ENCODE assay signal across 28 cellular contexts in genomic region chr16:11626657-11627291, GRCh38. TPM values are rescaled to one million over a fixed set of nuclear protein-coding genes. Genes with fewer than 3 reads are reported as not detected.
DNase-seq lines count a peak whose midpoint lies in the region; ATAC-seq, FAIRE-seq and TF ChIP-seq lines count a peak whose summit lies in the region.
"Had no signal": no experiment of that assay in that cellular context is flagged by ENCODE, and none has a peak within 500 bp of the region (broad histone marks: within the 10 kb centered on the region; RNA-seq: fewer than 3 reads in every experiment).

No MANE protein-coding gene starts in this region.

- WGBS in K562 (ENCODE audit: insufficient coverage, low coverage, missing lambda C conversion rate) = 85% methylated on average over 15 of the region's 16 CpGs
- 94% methylated on average over 14 of the region's 16 CpGs for WGBS in mesenchymal stem cell

- H3K27me3 ChIP-seq in HCT116 (ENCODE audit: insufficient read depth, low read length) (no peaks in the 10 kb centered on the region), K562 (ENCODE audit: control insufficient read depth in 2 of 2, insufficient read depth in 2 of 2, low read length in 2 of 2) (peaks cover 0 to 9% of the 10 kb centered on the region in 2 experiments; a peak in 2 of 5 replicates), mesenchymal stem cell (ENCODE audit: control insufficient read depth in 1 of 2, insufficient read depth in 1 of 2, low read length in 2 of 2) (no peaks in the 10 kb centered on the region), vagina (no peaks in the 10 kb centered on the region), GM23338 (ENCODE audit: insufficient read depth) (no peaks in the 10 kb centered on the region)
- H3K27me3 ChIP-seq: ascending aorta, heart left ventricle, pancreas had no signal

- H2BK15ac ChIP-seq in mesenchymal stem cell (ENCODE audit: low read depth, poor library complexity, severe bottlenecking) = no peak overlapping the region

- H3K36me3 ChIP-seq in HCT116 (ENCODE audit: control insufficient read depth in 1 of 2, insufficient read depth in 2 of 2, low read length in 2 of 2) (no peaks in the 10 kb centered on the region), K562 (ENCODE audit: control insufficient read depth, insufficient read depth, low read length) (no peaks in the 10 kb centered on the region), mesenchymal stem cell (ENCODE audit: control insufficient read depth in 1 of 2, insufficient read depth in 2 of 2, low read depth in 1 of 2, low read length in 2 of 2) (no peaks in the 10 kb centered on the region), vagina (no peaks in the 10 kb centered on the region), GM23338 (ENCODE audit: insufficient read depth) (no peaks in the 10 kb centered on the region)
- H3K36me3 ChIP-seq: ascending aorta, heart left ventricle, pancreas had no signal

- peaks cover 16 to 39% of the 10 kb centered on the region in 2 experiments for H3K4me1 ChIP-seq in HCT116 (ENCODE audit: control insufficient read depth in 1 of 2, insufficient read depth in 2 of 2, low read length in 2 of 2)
- H3K4me1 ChIP-seq in K562 (replicated peaks in 1 of 2; ENCODE audit: control insufficient read depth in 2 of 2, insufficient read depth in 2 of 2, low read length in 2 of 2) = peaks cover 15 to 26% of the 10 kb centered on the region in 2 experiments
- peaks cover 29% of the 10 kb centered on the region for H3K4me1 ChIP-seq in mesenchymal stem cell (ENCODE audit: control insufficient read depth, insufficient read depth, low read depth, low read length)
- H3K4me1 ChIP-seq in vagina = peaks cover 37% of the 10 kb centered on the region
- H3K4me1 ChIP-seq in GM23338 (ENCODE audit: insufficient read depth) = peaks cover 7% of the 10 kb centered on the region; the same call in 1 of the 2 replicates

- intact Hi-C loops in HCT116 (cut with micrococcal nuclease) = no loop called here
- intact Hi-C loops in K562 (cut with micrococcal nuclease) = no loop called here
- intact Hi-C loops in vagina (cut with DNase I) = no loop called here

- peak overlapping the region; percentile 34 for H3K27ac ChIP-seq in HCT116 (ENCODE audit: low read depth, low read length)
- no peak overlapping the region; the same call in 2 of the 3 replicates for H3K27ac ChIP-seq in K562 (ENCODE audit: extremely low read depth, low read depth, low read length)
- H3K27ac ChIP-seq in mesenchymal stem cell (ENCODE audit: low read length, poor library complexity, severe bottlenecking) = no peak overlapping the region
- peak overlapping the region; percentile 78 for H3K27ac ChIP-seq in vagina
- no peak overlapping the region for H3K27ac ChIP-seq in GM23338 (ENCODE audit: low read depth)
- H3K27ac ChIP-seq: ascending aorta, HL-60, pancreas had no signal

- H3F3A ChIP-seq in GM23338 (replicated peaks; ENCODE audit: low read depth) = no peaks in the 10 kb centered on the region

- H3K4me3 ChIP-seq in HCT116 (replicated peaks in 1 of 2; ENCODE audit: low read depth in 1 of 2, low read length in 2 of 2) (no peak overlapping the region), K562 (no peak overlapping the region), mesenchymal stem cell (ENCODE audit: insufficient read depth in 1 of 2, low read depth in 1 of 2, low read length in 2 of 2) (no peak overlapping the region), vagina (no peak overlapping the region), GM23338 (no peak overlapping the region)
- H3K4me3 ChIP-seq: ascending aorta, heart left ventricle, pancreas had no signal

- no peak overlapping the region for H3K14ac ChIP-seq in mesenchymal stem cell (ENCODE audit: low read length in 2 of 2)

- H3K27ac Mint-ChIP-seq in GM23338 = no peak overlapping the region
- H3K27ac Mint-ChIP-seq: activated CD8-positive, alpha-beta T cell treated with anti-CD3 and anti-CD28 coated beads for 36 hours; activated naive CD8-positive, alpha-beta T cell had no signal

- no peaks in the 10 kb centered on the region for H3K9me3 ChIP-seq in HCT116 (ENCODE audit: control insufficient read depth in 1 of 2, insufficient read depth in 1 of 2, low read depth in 1 of 2, low read length in 2 of 2)
- H3K9me3 ChIP-seq in K562 (replicated peaks; ENCODE audit: control insufficient read depth, insufficient read depth, low read depth, low read length) = no peaks in the 10 kb centered on the region
- H3K9me3 ChIP-seq in mesenchymal stem cell (ENCODE audit: control insufficient read depth, low read length) = no peaks in the 10 kb centered on the region
- no peaks in the 10 kb centered on the region for H3K9me3 ChIP-seq in vagina
- H3K9me3 ChIP-seq: ascending aorta, heart left ventricle, pancreas had no signal

- H3K9ac ChIP-seq in HCT116 (ENCODE audit: low read length) = no peak overlapping the region
- peak overlapping the region in 1 of 2 experiments; percentile 14; a peak in 1 of 4 replicates for H3K9ac ChIP-seq in K562 (ENCODE audit: insufficient read depth in 1 of 2, low read depth in 2 of 2, low read length in 2 of 2)
- H3K9ac ChIP-seq in mesenchymal stem cell (ENCODE audit: low read length) = no peak overlapping the region

- peaks cover 11% of the 10 kb centered on the region for H3K27me3 Mint-ChIP-seq in GM23338 (ENCODE audit: insufficient read depth, low read depth, poor library complexity)
- H3K27me3 Mint-ChIP-seq: activated CD8-positive, alpha-beta T cell treated with anti-CD3 and anti-CD28 coated beads for 36 hours; activated naive CD8-positive, alpha-beta T cell; naive B cell had no signal

- peaks cover 1% of the 10 kb centered on the region for H3K79me1 ChIP-seq in mesenchymal stem cell (replicated peaks; ENCODE audit: low read length, poor library complexity, severe bottlenecking)

- peak overlapping the region; percentile 68 for H3K4me2 ChIP-seq in HCT116 (ENCODE audit: low read length)
- H3K4me2 ChIP-seq in K562 (ENCODE audit: insufficient read depth, low read length) = no peak overlapping the region
- no peak overlapping the region for H3K4me2 ChIP-seq in mesenchymal stem cell (ENCODE audit: low read length, poor library complexity, severe bottlenecking)
- H3K4me2 ChIP-seq in GM23338 = no peak overlapping the region

- no peak for TF ChIP-seq POLR2A in HCT116 (IDR thresholded peaks at IDR 0.05; ENCODE audit: borderline replicate concordance, extremely low read depth, insufficient read depth, insufficient read length)
- TF ChIP-seq POLR2A in K562 (conservative IDR thresholded peaks at IDR 0.05) = no peak
- TF ChIP-seq POLR2A in vagina (IDR thresholded peaks at IDR 0.05) = no peak

- H2AFZ ChIP-seq in HCT116 (ENCODE audit: low read depth, low read length, poor library complexity, severe bottlenecking) (no peak overlapping the region), K562 (ENCODE audit: low read depth, low read length) (no peak overlapping the region), mesenchymal stem cell (ENCODE audit: low read depth, low read length) (no peak overlapping the region), GM23338 (no peak overlapping the region)

- in situ Hi-C loops in K562 (cut with MboI) = no loop called here

- H4K91ac ChIP-seq in mesenchymal stem cell (ENCODE audit: low read length) = no peak overlapping the region

- RAD21 ChIA-PET in HCT116 (lab: Charles Lee; ENCODE audit: low non-redundant PET in 1 of 2, low total read pairs in 2 of 2, uncharacterized antibody in 2 of 2, unreplicated experiment in 2 of 2) = no interaction called here

- TF ChIP-seq CTCF in HCT116 (IDR thresholded peaks at IDR 0.05 in 2 of 3, conservative IDR thresholded peaks at IDR 0.05 in 1 of 3; ENCODE audit: borderline replicate concordance in 1 of 3, insufficient read depth in 1 of 3, low read depth in 2 of 3, low read length in 2 of 3) = no peak
- TF ChIP-seq CTCF in K562 (IDR thresholded peaks at IDR 0.05 in 2 of 3, conservative IDR thresholded peaks at IDR 0.05 in 1 of 3; ENCODE audit: insufficient read depth in 2 of 3, low read depth in 1 of 3, low read length in 3 of 3) = no peak
- TF ChIP-seq CTCF in vagina (IDR thresholded peaks at IDR 0.05) = no peak
- TF ChIP-seq CTCF in GM23338 (conservative IDR thresholded peaks at IDR 0.05; ENCODE audit: low read depth in 2 of 2) = no peak

- H3K4me3 Mint-ChIP-seq in GM23338 = no peak overlapping the region
- H3K4me3 Mint-ChIP-seq: activated CD8-positive, alpha-beta T cell treated with anti-CD3 and anti-CD28 coated beads for 36 hours; activated naive CD8-positive, alpha-beta T cell had no signal

- no TSS peak for BruUV-seq in HCT116 (replicated peaks; lab: Mats Ljungman, UMichigan)
- BruUV-seq in K562 (replicated peaks; lab: Mats Ljungman, UMichigan) = no TSS peak

- no peaks in the 10 kb centered on the region for H3K36me3 Mint-ChIP-seq in GM23338 (ENCODE audit: low read depth)
- H3K36me3 Mint-ChIP-seq: activated naive CD8-positive, alpha-beta T cell; naive B cell had no signal

- POLR2A ChIA-PET in HCT116 (lab: Charles Lee) (interaction anchor here (1.0 to 1.2 kb wide), 2 partner anchors 7 to 9 kb away, joined by 3 to 5 read pairs; no protein-coding TSS in a partner anchor), K562 (lab: Yijun Ruan, JAX) (interaction anchor here (0.6 to 1.6 kb wide), 4 partner anchors 10 to 224 kb away, joined by 3 to 8 read pairs (median 3); no protein-coding TSS in a partner anchor)

- no peak for TF ChIP-seq EP300 in K562 (IDR thresholded peaks at IDR 0.05; ENCODE audit: low read length)

- H4K20me1 ChIP-seq in HCT116 (ENCODE audit: insufficient read depth) (no peaks in the 10 kb centered on the region), K562 (replicated peaks; ENCODE audit: control insufficient read depth, insufficient read depth, low read length) (no peaks in the 10 kb centered on the region), GM23338 (replicated peaks; ENCODE audit: insufficient read depth) (no peaks in the 10 kb centered on the region)

- no peak overlapping the region for H3K18ac ChIP-seq in mesenchymal stem cell (ENCODE audit: low read depth in 1 of 2, low read length in 2 of 2)

- peak; percentile 42; the same call in 1 of the 2 replicates for ATAC-seq in HCT116
- peak; percentile 25 for ATAC-seq in K562
- no peak for ATAC-seq in GM18520 (IDR thresholded peaks at IDR 0.05; ENCODE audit: unreplicated experiment)
- no peak for ATAC-seq in GM23338
- ATAC-seq in GM21786 (IDR thresholded peaks at IDR 0.05; ENCODE audit: unreplicated experiment) = no peak
- ATAC-seq: activated CD8-positive, alpha-beta T cell treated with anti-CD3 and anti-CD28 coated beads for 36 hours; heart left ventricle; left colon; pancreas had no signal

- H3K79me2 ChIP-seq in HCT116 (ENCODE audit: insufficient read depth, low read length) (no peaks in the 10 kb centered on the region), K562 (ENCODE audit: control insufficient read depth, insufficient read depth, low read length) (no peaks in the 10 kb centered on the region), GM23338 (replicated peaks; ENCODE audit: insufficient read depth) (no peaks in the 10 kb centered on the region)

- TF ChIP-seq RAD21 in HCT116 (IDR thresholded peaks at IDR 0.05; ENCODE audit: low read depth) = no peak
- no peak for TF ChIP-seq RAD21 in K562 (CRISPR knock-in tag; conservative IDR thresholded peaks at IDR 0.05 in 1 of 2, IDR thresholded peaks at IDR 0.05 in 1 of 2)

- no peak for FAIRE-seq in K562 (lab: Jason Lieb, UNC)
- FAIRE-seq: GM18507, H54, pancreas had no signal

- H3K9me2 ChIP-seq in HCT116 (ENCODE audit: insufficient read depth) (no peaks in the 10 kb centered on the region), GM23338 (ENCODE audit: insufficient read depth) (no peaks in the 10 kb centered on the region)

- H2BK12ac ChIP-seq in mesenchymal stem cell (ENCODE audit: low read length in 2 of 2) = peak overlapping the region in 1 of 2 experiments; percentile 21

- peak overlapping the region; percentile 51 for H4K8ac ChIP-seq in mesenchymal stem cell (ENCODE audit: low read length)

- H3K23ac ChIP-seq in mesenchymal stem cell (ENCODE audit: low read length in 2 of 2) = no peak overlapping the region

- peaks cover 6% of the 10 kb centered on the region for H3K4me1 Mint-ChIP-seq in GM23338

- no peak overlapping the region for H2BK5ac ChIP-seq in mesenchymal stem cell (ENCODE audit: low read depth, low read length, poor library complexity, severe bottlenecking)

- H3K4ac ChIP-seq in mesenchymal stem cell (ENCODE audit: low read depth in 1 of 2, low read length in 2 of 2) = no peak overlapping the region

- no peaks in the 10 kb centered on the region for H3K9me1 ChIP-seq in K562 (ENCODE audit: control insufficient read depth, insufficient read depth, low read length)

- H2AK5ac ChIP-seq in mesenchymal stem cell (ENCODE audit: low read length, severe bottlenecking) = peak overlapping the region; percentile 94

- H2BK120ac ChIP-seq in mesenchymal stem cell (ENCODE audit: low read depth, low read length) = no peak overlapping the region

- no peaks in the 10 kb centered on the region for H3K9me3 Mint-ChIP-seq in GM23338
- H3K9me3 Mint-ChIP-seq: activated CD8-positive, alpha-beta T cell treated with anti-CD3 and anti-CD28 coated beads for 36 hours; naive B cell had no signal

- CTCF ChIA-PET in HCT116 (lab: Charles Lee) = interaction anchor here (1.2 kb wide), 1 partner anchor 16 kb away, joined by 4 read pairs; no protein-coding TSS in a partner anchor
- CTCF ChIA-PET in K562 (lab: Yijun Ruan, JAX; ENCODE audit: low intra/inter-chr PET ratio) = no interaction called here

- no peak for DNase-seq in HCT116 (ENCODE audit: low read depth, low spot score)
- DNase-seq in K562 (ENCODE audit: extremely low read depth in 1 of 4, low spot score in 3 of 4) = no peak
- DNase-seq in mesenchymal stem cell = no peak
- DNase-seq in vagina (ENCODE audit: extremely low spot score in 2 of 2) = no peak
- no peak for DNase-seq in GM23338 (ENCODE audit: low spot score)
- DNase-seq: activated CD4-positive, alpha-beta T cell treated with anti-CD3 and anti-CD28 coated beads for 1 hour; activated CD8-positive, alpha-beta T cell treated with anti-CD3 and anti-CD28 coated beads for 36 hours; central memory CD4-positive, alpha-beta T cell; GF-D8; heart left ventricle; left colon; naive B cell; NCI-H1105; NCI-H2029 treated with DMSO at 0.1 percent for 48 hours; OCI-M1; pancreas; SHP77 treated with DMSO at 0.1 percent for 48 hours; stimulated activated CD4-positive, alpha-beta T cell treated with anti-CD3 and anti-CD28 coated beads, Interleukin-12 subunit alpha, Interleukin-12 subunit beta, amount 100 ng/mL, for 4 hours; stimulated activated CD4-positive, alpha-beta T cell treated with anti-CD3 and anti-CD28 coated beads, Interleukin-4, amount 100 ng/mL, for 4 hours; stimulated activated naive CD4-positive, alpha-beta T cell treated with Interleukin-2 at 50 U/mL for 16 hours; SW 1271 had no signal

RNA-seq across cellular contexts. Expression of gene LITAF, which starts 40.1 kb away (rescaled TPM):
- 84.2 TPM for total RNA-seq in HCT116 (2021; ENCODE audit: unreplicated experiment)
- 86.6 and 106 TPM in 2 replicates for polyA plus RNA-seq in HCT116 (2012)
- total RNA-seq in K562 (2011; cell fraction: chromatin; rRNA removed; ENCODE audit: low replicate concordance) = 1.8 and 3.5 TPM in 2 replicates
- 1.3 and 2.8 TPM in 2 replicates for total RNA-seq in K562 (2011; cell fraction: nucleolus; rRNA removed)
- 1.2 and 3.2 TPM in 2 replicates for total RNA-seq in K562 (2011; cell fraction: nucleoplasm; rRNA removed)
- total RNA-seq in K562 (2014; rRNA removed) = 4.1 and 6.2 TPM in 2 replicates
- 7.5 and 10.0 TPM in 2 replicates for total RNA-seq in K562 (2014; rRNA removed; fragmentation: Illumina TruSeq; extraction: Trizol)
- 11.1 and 11.9 TPM in 2 replicates for total RNA-seq in K562 (2015; rRNA removed; fragmentation: Illumina TruSeq; extraction: Trizol)
- total RNA-seq in K562 (2021) = 10.8 and 13.9 TPM in 2 replicates
- 4.4 and 7.8 TPM in 2 replicates for polyA plus RNA-seq in K562 (2011; rRNA removed)
- polyA plus RNA-seq in K562 (2011; cell fraction: cytosol; rRNA removed) = 15.6 and 16.4 TPM in 2 replicates
- 4.4 and 4.7 TPM in 2 replicates for polyA plus RNA-seq in K562 (2011; cell fraction: nucleus; rRNA removed)
- 14.5 and 40.7 TPM in 2 replicates for polyA plus RNA-seq in K562 (2012)
- 14.1 and 14.8 TPM in 2 replicates for polyA plus RNA-seq in K562 (2014; fragmentation: Illumina TruSeq; extraction: Trizol)
- 10 to 100 TPM; 14.9 to 17.8 TPM for polyA plus RNA-seq in K562 (2014; fragmentation: Nextera tagmentation; extraction: Ambion mirVana)
- polyA plus RNA-seq in K562 (2014; rRNA removed) = 4.9 and 6.8 TPM in 2 replicates
- polyA minus RNA-seq in K562 (2011; rRNA and poly(A)+ RNA removed) = 2.9 and 3.1 TPM in 2 replicates
- 2.1 and 4.6 TPM in 2 replicates for polyA minus RNA-seq in K562 (2011; cell fraction: cytosol; rRNA and poly(A)+ RNA removed)
- polyA minus RNA-seq in K562 (2011; cell fraction: nucleus; rRNA and poly(A)+ RNA removed) = 1.2 and 2.2 TPM in 2 replicates
- 137 TPM for polyA plus RNA-seq in mesenchymal stem cell (2013, experiment 1 of 2)
- 138 TPM for polyA plus RNA-seq in mesenchymal stem cell (2013, experiment 2 of 2)
- total RNA-seq in vagina = 111 TPM
- total RNA-seq in GM23338 (2014; rRNA removed; shearing (Covaris generic)) = 131 and 139 TPM in 2 replicates
- polyA plus RNA-seq in GM23338 (2016; fragmentation: Nextera tagmentation; extraction: Ambion mirVana) = 147 and 158 TPM in 2 replicates

RNA-seq across cellular contexts. Expression of gene SNN, which starts 41.5 kb away (rescaled TPM):
- total RNA-seq in HCT116 (2021; ENCODE audit: unreplicated experiment) = 12.2 TPM
- 9.8 and 11.3 TPM in 2 replicates for polyA plus RNA-seq in HCT116 (2012)
- total RNA-seq in K562 (2011; cell fraction: chromatin; rRNA removed; ENCODE audit: low replicate concordance) = 0.81 and 2.2 TPM in 2 replicates
- total RNA-seq in K562 (2011; cell fraction: nucleolus; rRNA removed) = 1.7 and 2.0 TPM in 2 replicates
- total RNA-seq in K562 (2011; cell fraction: nucleoplasm; rRNA removed) = 1.8 and 2.4 TPM in 2 replicates
- 1.4 and 2.4 TPM in 2 replicates for total RNA-seq in K562 (2014; rRNA removed)
- total RNA-seq in K562 (2014; rRNA removed; fragmentation: Illumina TruSeq; extraction: Trizol) = 1.5 and 1.6 TPM in 2 replicates
- total RNA-seq in K562 (2015; rRNA removed; fragmentation: Illumina TruSeq; extraction: Trizol) = 2.8 and 3.0 TPM in 2 replicates
- total RNA-seq in K562 (2021) = 2.0 and 2.9 TPM in 2 replicates
- polyA plus RNA-seq in K562 (2011; rRNA removed) = 2.2 and 2.3 TPM in 2 replicates
- polyA plus RNA-seq in K562 (2011; cell fraction: cytosol; rRNA removed) = 2.3 and 2.9 TPM in 2 replicates
- polyA plus RNA-seq in K562 (2011; cell fraction: nucleus; rRNA removed) = 1.2 and 2.1 TPM in 2 replicates
- polyA plus RNA-seq in K562 (2012) = 3.0 and 3.7 TPM in 2 replicates
- polyA plus RNA-seq in K562 (2014; fragmentation: Illumina TruSeq; extraction: Trizol) = 1.9 and 2.6 TPM in 2 replicates
- under 1 TPM; 0.07 to 0.22 TPM for polyA plus RNA-seq in K562 (2014; fragmentation: Nextera tagmentation; extraction: Ambion mirVana)
- polyA plus RNA-seq in K562 (2014; rRNA removed) = 1.9 and 2.5 TPM in 2 replicates
- polyA minus RNA-seq in K562 (2011; rRNA and poly(A)+ RNA removed) = 1.4 TPM in 2 replicates
- 0.67 and 1.7 TPM in 2 replicates for polyA minus RNA-seq in K562 (2011; cell fraction: cytosol; rRNA and poly(A)+ RNA removed)
- polyA minus RNA-seq in K562 (2011; cell fraction: nucleus; rRNA and poly(A)+ RNA removed) = 0.94 and 2.0 TPM in 2 replicates
- 10.0 TPM for polyA plus RNA-seq in mesenchymal stem cell (2013, experiment 1 of 2)
- polyA plus RNA-seq in mesenchymal stem cell (2013, experiment 2 of 2) = 10.1 TPM
- 23.1 TPM for total RNA-seq in vagina
- 62.6 and 63.3 TPM in 2 replicates for total RNA-seq in GM23338 (2014; rRNA removed; shearing (Covaris generic))
- polyA plus RNA-seq in GM23338 (2016; fragmentation: Nextera tagmentation; extraction: Ambion mirVana) = 19.0 and 20.5 TPM in 2 replicates

Comparison
In these comparisons a context has a peak if more than half of its experiments do, and no peak if none do; other contexts are left out.
1. ATAC-seq: peak in HCT116 (single experiment) and K562 (single experiment); none in GM18520 (single experiment), GM23338 (single experiment) and GM21786 (single experiment).
2. H3K27ac ChIP-seq: peak in HCT116 (single experiment) and vagina (single experiment); none in K562 (single experiment), mesenchymal stem cell (single experiment) and GM23338 (single experiment).